Comparison of ENCODE assay signal across 1 cellular context in the genomic region with DNA sequence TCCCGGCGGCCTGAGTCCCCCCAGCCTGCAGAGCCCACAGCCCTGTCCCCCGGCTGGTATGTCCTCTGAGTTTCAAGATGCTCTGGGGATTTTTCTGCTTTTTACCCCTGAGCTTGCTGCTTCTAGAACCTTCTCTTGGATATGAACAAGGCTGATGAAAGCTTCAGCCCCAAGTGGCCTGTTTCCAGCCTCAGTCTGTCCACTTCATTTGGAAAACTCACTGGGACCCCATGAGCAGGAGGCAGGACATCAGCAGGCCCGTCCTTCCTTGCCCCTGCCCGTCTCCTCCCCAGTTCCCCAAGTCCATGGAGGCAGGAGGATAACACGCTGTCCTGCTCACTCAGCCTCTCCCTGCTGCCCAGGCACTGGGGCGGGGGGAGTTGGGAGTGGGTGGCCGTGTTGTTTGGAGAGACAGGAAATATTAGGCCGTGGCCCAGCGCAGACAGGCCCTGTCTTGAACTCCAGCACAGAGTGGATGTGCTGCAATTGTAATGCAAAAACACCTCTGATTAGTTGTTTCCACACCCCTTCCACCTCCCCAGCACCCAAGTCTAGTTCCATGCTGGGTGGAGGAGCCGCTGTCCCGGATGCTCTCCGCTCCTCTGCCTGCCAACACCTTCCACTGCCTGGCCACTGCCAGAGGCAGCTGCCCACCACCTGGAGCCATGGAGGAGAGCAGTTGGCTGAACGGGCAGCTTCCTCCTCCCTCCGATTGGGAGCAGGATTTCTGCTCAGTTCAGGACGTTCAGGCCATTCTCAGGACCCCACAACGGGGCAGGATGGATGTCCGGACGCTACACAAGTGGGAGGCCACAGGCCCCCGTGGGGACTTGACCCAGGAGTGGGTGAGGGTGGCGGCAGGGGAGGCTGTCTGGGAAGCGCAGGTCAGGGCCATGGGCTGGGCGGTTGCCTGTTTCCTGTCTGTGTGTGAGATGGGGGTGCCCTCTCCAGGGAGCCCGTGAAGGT.
TF ChIP-seq lines count a peak whose summit lies in the region.

No MANE protein-coding gene starts in this region.

TF ChIP-seq in HCT116, 20 proteins besides CTCF, POLR2A, EP300 and RAD21 (continued from another document):
- TF ChIP-seq, protein P1, sequence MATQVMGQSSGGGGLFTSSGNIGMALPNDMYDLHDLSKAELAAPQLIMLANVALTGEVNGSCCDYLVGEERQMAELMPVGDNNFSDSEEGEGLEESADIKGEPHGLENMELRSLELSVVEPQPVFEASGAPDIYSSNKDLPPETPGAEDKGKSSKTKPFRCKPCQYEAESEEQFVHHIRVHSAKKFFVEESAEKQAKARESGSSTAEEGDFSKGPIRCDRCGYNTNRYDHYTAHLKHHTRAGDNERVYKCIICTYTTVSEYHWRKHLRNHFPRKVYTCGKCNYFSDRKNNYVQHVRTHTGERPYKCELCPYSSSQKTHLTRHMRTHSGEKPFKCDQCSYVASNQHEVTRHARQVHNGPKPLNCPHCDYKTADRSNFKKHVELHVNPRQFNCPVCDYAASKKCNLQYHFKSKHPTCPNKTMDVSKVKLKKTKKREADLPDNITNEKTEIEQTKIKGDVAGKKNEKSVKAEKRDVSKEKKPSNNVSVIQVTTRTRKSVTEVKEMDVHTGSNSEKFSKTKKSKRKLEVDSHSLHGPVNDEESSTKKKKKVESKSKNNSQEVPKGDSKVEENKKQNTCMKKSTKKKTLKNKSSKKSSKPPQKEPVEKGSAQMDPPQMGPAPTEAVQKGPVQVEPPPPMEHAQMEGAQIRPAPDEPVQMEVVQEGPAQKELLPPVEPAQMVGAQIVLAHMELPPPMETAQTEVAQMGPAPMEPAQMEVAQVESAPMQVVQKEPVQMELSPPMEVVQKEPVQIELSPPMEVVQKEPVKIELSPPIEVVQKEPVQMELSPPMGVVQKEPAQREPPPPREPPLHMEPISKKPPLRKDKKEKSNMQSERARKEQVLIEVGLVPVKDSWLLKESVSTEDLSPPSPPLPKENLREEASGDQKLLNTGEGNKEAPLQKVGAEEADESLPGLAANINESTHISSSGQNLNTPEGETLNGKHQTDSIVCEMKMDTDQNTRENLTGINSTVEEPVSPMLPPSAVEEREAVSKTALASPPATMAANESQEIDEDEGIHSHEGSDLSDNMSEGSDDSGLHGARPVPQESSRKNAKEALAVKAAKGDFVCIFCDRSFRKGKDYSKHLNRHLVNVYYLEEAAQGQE (IDR thresholded peaks at IDR 0.05; ENCODE audit: low read depth): no peak
- TF ChIP-seq TCF7L2 (IDR thresholded peaks at IDR 0.05; ENCODE audit: borderline replicate concordance, extremely low read depth, insufficient read depth, insufficient read length): no peak
- TF ChIP-seq POLR2AphosphoS5 (IDR thresholded peaks at IDR 0.05; ENCODE audit: low read depth, low read length): no peak
- no peak for TF ChIP-seq SIN3A (IDR thresholded peaks at IDR 0.05; ENCODE audit: low read depth)
- TF ChIP-seq EZH2 (IDR thresholded peaks at IDR 0.05): no peak
- no peak for TF ChIP-seq EGR1 (IDR thresholded peaks at IDR 0.05; ENCODE audit: low read depth)
- no peak for TF ChIP-seq YY1 (IDR thresholded peaks at IDR 0.05; ENCODE audit: extremely low read depth, insufficient replicate concordance, low read depth, low read length)
